Comparison of ENCODE assay signal across 8 cellular contexts in genomic region chr17:77089118-77089477, GRCh38. TPM values are rescaled to one million over a fixed set of nuclear protein-coding genes. Genes with fewer than 3 reads are reported as not detected.
DNase-seq lines count a peak whose midpoint lies in the region; ATAC-seq and TF ChIP-seq lines count a peak whose summit lies in the region.

No MANE protein-coding gene starts in this region.

- in situ Hi-C loops in Panc1 (cut with HindIII; ENCODE audit: low pct_unique_long_range_greater_than_20kb, low sequenced_read_pairs): no loop called here

- intact Hi-C loops in Panc1 (cut with micrococcal nuclease; ENCODE audit: unreplicated experiment): no loop called here

- H3K9me3 ChIP-seq in Panc1 (ENCODE audit: control insufficient read depth, insufficient read depth, low read depth, low read length) (no peaks in the 10 kb centered on the region), muscle layer of colon (ENCODE audit: low read length) (no peaks in the 10 kb centered on the region)

- no peak for TF ChIP-seq CTCF in Panc1 (IDR thresholded peaks at IDR 0.05)

- POLR2A ChIA-PET in Panc1 (lab: Charles Lee): interaction anchor here (1.0 kb wide), 1 partner anchor 52 kb away, joined by 4 read pairs; the partner anchor contains the start of gene SEC14L1

- no peak for ATAC-seq in Panc1

- peak; percentile 25 for DNase-seq in ELF-1 (ENCODE audit: low read depth, low spot score)
- DNase-seq in Panc1 (ENCODE audit: low read depth, low spot score): no peak
- peak; percentile 42 for DNase-seq in dermis blood vessel endothelial cell
- DNase-seq in stimulated activated CD8-positive, alpha-beta memory T cell treated with anti-CD3 and anti-CD28 coated beads, Interleukin-4, amount 100 ng/mL, for 48 hours: no peak
- no peak for DNase-seq in NCI-H1048 (lab: John Stamatoyannopoulos, UW)
- DNase-seq in epidermal melanocyte (ENCODE audit: insufficient read length, low spot score): no peak
- DNase-seq in KG1 (lab: John Stamatoyannopoulos, UW): no peak

- H3K27ac ChIP-seq in Panc1 (ENCODE audit: low read length) (peak overlapping the region; percentile 97), muscle layer of colon (ENCODE audit: low read depth, low read length) (peak overlapping the region; percentile 91)

- BruUV-seq in Panc1 (replicated peaks; lab: Mats Ljungman, UMichigan): no TSS peak

- H3K4me3 ChIP-seq in Panc1 (ENCODE audit: low read depth in 2 of 2, low read length in 2 of 2): peak overlapping the region; percentile 86 to 93
- peak overlapping the region; percentile 63 to 91 for H3K4me3 ChIP-seq in muscle layer of colon (ENCODE audit: low read depth in 1 of 2, low read length in 2 of 2)

- H3K4me1 ChIP-seq in Panc1 (ENCODE audit: control insufficient read depth, insufficient read depth, low read length): peaks cover 34% of the 10 kb centered on the region
- H3K4me1 ChIP-seq in muscle layer of colon (ENCODE audit: insufficient read depth, low read length): peaks cover 21% of the 10 kb centered on the region

- H3K27me3 ChIP-seq in Panc1 (ENCODE audit: control insufficient read depth, insufficient read depth, low read length) (no peaks in the 10 kb centered on the region), muscle layer of colon (ENCODE audit: control insufficient read depth in 1 of 2, insufficient read depth in 2 of 2, low read length in 2 of 2) (no peaks in the 10 kb centered on the region)

- CTCF ChIA-PET in Panc1 (lab: Charles Lee): interaction anchor here (1.0 to 1.2 kb wide), 2 partner anchors 9 to 166 kb away, joined by 3 to 7 read pairs; no protein-coding TSS in a partner anchor

- H3K36me3 ChIP-seq in Panc1 (ENCODE audit: control insufficient read depth, insufficient read depth, low read length) (peaks cover 18% of the 10 kb centered on the region), muscle layer of colon (ENCODE audit: insufficient read depth, low read length) (peaks cover 22% of the 10 kb centered on the region)

- H3K9ac ChIP-seq in muscle layer of colon (ENCODE audit: low read length): peak overlapping the region; percentile 74

RNA-seq across cellular contexts. Expression of gene SEC14L1, which starts 51.7 kb away (rescaled TPM):
- total RNA-seq in Panc1 (2021; ENCODE audit: unreplicated experiment) (279 TPM), dermis blood vessel endothelial cell (322 and 488 TPM in 2 replicates)
- polyA plus RNA-seq in Panc1 (2012; ENCODE audit: insufficient read length): 156 TPM

Comparison
In these comparisons a context has a peak if more than half of its experiments do, and no peak if none do; other contexts are left out.
1. DNase-seq: peak in ELF-1 (single experiment) and dermis blood vessel endothelial cell (single experiment); none in Panc1 (single experiment), stimulated activated CD8-positive, alpha-beta memory T cell treated with anti-CD3 and anti-CD28 coated beads, Interleukin-4, amount 100 ng/mL, for 48 hours (single experiment), NCI-H1048 (single experiment), epidermal melanocyte (single experiment) and KG1 (single experiment).